In the genomic region with DNA sequence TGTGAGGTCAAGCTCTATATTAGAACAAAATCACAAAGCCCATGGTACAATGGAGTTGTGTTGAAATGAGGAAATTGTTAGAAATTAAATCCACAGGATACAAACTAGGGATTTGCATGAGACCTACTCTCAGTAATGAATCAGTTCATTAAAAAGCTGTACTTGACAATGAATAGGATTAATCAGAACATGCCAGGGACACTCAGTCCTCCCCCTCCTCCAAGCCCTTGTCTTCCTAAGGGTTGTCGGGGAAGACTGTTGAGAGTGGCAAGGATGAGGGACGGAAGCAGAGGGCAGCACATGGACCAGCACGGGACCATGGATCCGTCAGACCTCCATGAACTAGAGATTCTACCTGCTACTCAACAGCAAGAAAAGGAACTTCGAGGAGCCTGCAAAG, we compare ENCODE assay signal across 1 cellular context.
TF ChIP-seq lines count a peak whose summit lies in the region.

No MANE protein-coding gene starts in this region.

TF ChIP-seq in IMR-90, 13 proteins besides CTCF, POLR2A, EP300 and RAD21 (continued from another document):
- TF ChIP-seq CHD1 (IDR thresholded peaks at IDR 0.05; ENCODE audit: low read depth, low read length) (no peak), SMC3 (IDR thresholded peaks at IDR 0.05; ENCODE audit: low read depth, low read length) (no peak), RFX5 (IDR thresholded peaks at IDR 0.05; ENCODE audit: low read depth, low read length) (no peak), CEBPB (IDR thresholded peaks at IDR 0.05; ENCODE audit: low read depth, low read length) (no peak), RCOR1 (IDR thresholded peaks at IDR 0.05; ENCODE audit: insufficient replicate concordance, low read length) (no peak), BHLHE40 (IDR thresholded peaks at IDR 0.05; ENCODE audit: low read depth, low read length) (no peak), MAZ (IDR thresholded peaks at IDR 0.05; ENCODE audit: borderline replicate concordance, low read depth, low read length) (no peak)
